1 cellular context compared by ENCODE assay signal in the genomic region with DNA sequence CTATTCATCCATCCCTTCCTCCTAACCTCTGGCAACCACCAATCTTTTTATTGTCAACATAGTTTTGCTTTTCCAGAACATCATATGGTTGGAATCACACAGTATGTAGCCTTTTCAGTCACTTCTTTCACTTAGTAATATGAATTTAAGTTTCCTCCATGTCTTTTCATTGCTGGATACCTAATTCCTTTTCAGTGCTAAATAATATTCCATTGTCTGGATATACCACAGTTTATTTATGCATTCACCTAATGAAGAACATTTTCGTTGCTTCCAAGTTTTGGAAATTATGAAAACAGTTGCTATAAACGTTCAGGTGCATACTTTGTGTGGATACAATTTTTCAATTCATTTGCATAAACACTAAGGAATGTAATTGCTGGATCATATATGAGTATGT.
TF ChIP-seq lines count a peak whose summit lies in the region.

No MANE protein-coding gene starts in this region.

TF ChIP-seq in K562, 482 proteins besides CTCF, POLR2A, EP300 and RAD21 (continued from another document):
- peak; percentile 86 for TF ChIP-seq ZNF146 (CRISPR knock-in tag; IDR thresholded peaks at IDR 0.05; ENCODE audit: unreplicated experiment)
- TF ChIP-seq HDAC1 (IDR thresholded peaks at IDR 0.05): no peak
- TF ChIP-seq ZNF586 (CRISPR knock-in tag; conservative IDR thresholded peaks at IDR 0.05): no peak
- TF ChIP-seq SMAD4 (CRISPR knock-in tag; conservative IDR thresholded peaks at IDR 0.05): no peak
